ENCODE assay signal across 9 cellular contexts in the genomic region with DNA sequence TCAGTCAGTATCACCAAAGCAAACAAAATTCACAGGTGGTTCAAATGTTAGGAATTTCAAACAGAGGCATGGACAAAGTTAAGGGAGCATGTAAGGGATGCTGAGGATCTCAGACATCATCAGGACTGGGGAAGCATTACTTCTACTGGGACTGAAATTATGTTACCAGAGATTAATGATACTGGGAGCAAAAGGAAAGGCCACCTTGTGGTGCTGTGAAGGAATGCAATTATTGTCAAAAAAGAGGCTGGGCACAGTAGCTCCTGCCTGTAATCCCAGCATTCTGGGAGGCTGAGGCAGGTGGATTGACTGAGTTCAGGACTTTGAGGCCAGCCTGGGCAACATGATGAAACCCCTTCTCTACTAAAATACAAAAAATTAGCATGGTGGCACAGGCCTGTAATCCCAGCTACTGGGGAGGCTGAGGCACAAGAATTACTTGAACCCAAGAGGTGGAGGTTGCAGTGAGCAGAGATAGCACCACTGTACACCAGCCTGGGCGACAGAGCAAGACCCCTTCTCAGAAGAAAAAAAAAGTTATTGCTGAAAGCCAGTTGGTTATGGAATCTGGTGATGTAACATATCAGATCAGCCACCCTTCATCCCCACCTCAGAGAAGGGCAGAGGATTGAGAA.
DNase-seq lines count a peak whose midpoint lies in the region; ATAC-seq and TF ChIP-seq lines count a peak whose summit lies in the region.
"Had no signal": no experiment of that assay in that cellular context is flagged by ENCODE, and none has a peak within 500 bp of the region (broad histone marks: within the 10 kb centered on the region; RNA-seq: fewer than 3 reads in every experiment).

No MANE protein-coding gene starts in this region.

- ATAC-seq in left lobe of liver (peak; percentile 51), HG02938 (IDR thresholded peaks at IDR 0.05; ENCODE audit: unreplicated experiment) (no peak)

- H3K9me3 ChIP-seq in ascending aorta, result no peaks in the 10 kb centered on the region

- no peaks in the 10 kb centered on the region for H3K4me1 ChIP-seq in ascending aorta

- in situ Hi-C loops in Caki2 (cut with HindIII; ENCODE audit: low pct_unique_long_range_greater_than_20kb, low sequenced_read_pairs), result no loop called here

- H3K4me3 ChIP-seq in ascending aorta, result no peak overlapping the region

- H3K27ac ChIP-seq in ascending aorta, result no peak overlapping the region

- H3K27me3 ChIP-seq in ascending aorta, result no peaks in the 10 kb centered on the region

- DNase-seq in Caki2 (ENCODE audit: low read depth) (peak; percentile 8), HuH-7 (ENCODE audit: low spot score) (peak; percentile 23), ascending aorta (ENCODE audit: low spot score in 2 of 2) (no peak), left lobe of liver (ENCODE audit: low spot score) (no peak), occipital lobe (lab: John Stamatoyannopoulos, UW) (no peak), AG08396 (ENCODE audit: low spot score) (no peak), NCI-H446 treated with DMSO at 0.1 percent for 48 hours (lab: John Stamatoyannopoulos, UW) (no peak)
- DNase-seq: activated CD4-positive, alpha-beta T cell treated with anti-CD3 and anti-CD28 coated beads for 1 hour had no signal

- intact Hi-C loops in ascending aorta (cut with DNase I), result no loop called here

- H3K36me3 ChIP-seq in ascending aorta, result no peaks in the 10 kb centered on the region

- peak in 2 of 3 experiments; percentile 19 to 44 for TF ChIP-seq CTCF in ascending aorta (IDR thresholded peaks at IDR 0.05)

Comparison
In these comparisons a context has a peak if more than half of its experiments do, and no peak if none do; other contexts are left out.
1. DNase-seq: peak in Caki2 (single experiment) and HuH-7 (single experiment); none in ascending aorta (0 of 2), left lobe of liver (single experiment), occipital lobe (single experiment), AG08396 (single experiment) and NCI-H446 treated with DMSO at 0.1 percent for 48 hours (single experiment).